Comparison of ENCODE assay signal across 8 cellular contexts in the genomic region with DNA sequence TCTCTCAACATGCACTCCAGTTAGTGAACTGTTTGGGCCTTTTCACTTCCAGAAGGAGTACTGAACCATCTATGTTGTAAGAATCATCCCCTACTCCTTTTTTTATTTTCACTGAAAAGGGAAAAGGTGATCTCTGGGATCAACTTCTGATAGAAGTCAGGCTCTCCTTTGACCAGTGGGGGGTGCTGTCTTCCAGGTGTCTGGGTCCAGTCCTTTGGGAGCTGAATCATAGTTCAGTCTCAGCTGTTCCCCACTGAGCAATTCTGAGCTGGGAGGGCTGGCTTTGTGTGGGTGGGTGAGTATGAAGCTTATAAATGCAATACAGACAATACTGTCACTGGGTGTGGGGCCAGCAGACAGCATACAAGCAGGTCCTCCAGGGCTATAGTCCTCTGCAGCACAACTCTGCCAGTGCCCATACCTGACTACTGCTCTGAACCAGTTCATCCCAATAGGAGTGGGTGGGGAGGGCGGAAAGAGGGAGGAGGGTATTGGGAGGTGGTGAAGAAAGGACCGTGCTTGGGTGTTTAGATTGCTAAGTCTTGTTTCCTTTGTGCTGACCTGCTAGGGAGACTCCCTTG. TPM values are rescaled to one million over a fixed set of nuclear protein-coding genes. Genes with fewer than 3 reads are reported as not detected.
A peak's percentile ranks its signal among the peaks of the same experiment; 100 is the strongest.
DNase-seq lines count a peak whose midpoint lies in the region; ATAC-seq and TF ChIP-seq lines count a peak whose summit lies in the region.

No MANE protein-coding gene starts in this region.

- POLR2A ChIA-PET in activated CD4-positive, alpha-beta memory T cell treated with anti-CD3 and anti-CD28 coated beads for 36 hours (lab: Charles Lee) = interaction anchor here (2.0 kb wide), 1 partner anchor 13 kb away, joined by 7 read pairs; a partner anchor contains a TSS

- H4K91ac ChIP-seq in neuronal stem cell (ENCODE audit: low read depth, low read length, poor library complexity) = no peak overlapping the region

- no CpG with 5 or more reads among the region's 2 CpGs for WGBS in neuronal stem cell (ENCODE audit: extremely low coverage in 2 of 2, insufficient read length in 2 of 2, insufficient replicate concordance in 1 of 2), 2 donors

- intact Hi-C loops in activated CD4-positive, alpha-beta memory T cell treated with anti-CD3 and anti-CD28 coated beads for 36 hours (cut with micrococcal nuclease) = loop anchor here (1.0 to 10.0 kb wide), 4 partner anchors 13 to 332 kb away; no protein-coding TSS in a partner anchor

- no peaks in the 10 kb centered on the region for H3K9me3 Mint-ChIP-seq in activated CD4-positive, alpha-beta memory T cell treated with anti-CD3 and anti-CD28 coated beads for 36 hours
- H3K9me3 Mint-ChIP-seq in type B pancreatic cell = no peaks in the 10 kb centered on the region

- H3K79me1 ChIP-seq in neuronal stem cell (ENCODE audit: low read depth, low read length) = no peaks in the 10 kb centered on the region

- no peak overlapping the region for H2BK5ac ChIP-seq in neuronal stem cell (ENCODE audit: low read length)

- CTCF ChIA-PET in activated CD4-positive, alpha-beta memory T cell treated with anti-CD3 and anti-CD28 coated beads for 36 hours (lab: Charles Lee) = interaction anchor here (0.6 to 3.7 kb wide), 37 partner anchors 10 to 331 kb away, joined by 3 to 68 read pairs (median 4); a partner anchor contains a TSS

- peaks cover 22% of the 10 kb centered on the region for H3K4me1 Mint-ChIP-seq in activated CD4-positive, alpha-beta memory T cell treated with anti-CD3 and anti-CD28 coated beads for 36 hours (ENCODE audit: low read depth)
- peaks cover 6% of the 10 kb centered on the region for H3K4me1 Mint-ChIP-seq in type B pancreatic cell (ENCODE audit: unreplicated experiment)

- DNase-seq in NCI-H748 (lab: John Stamatoyannopoulos, UW; ENCODE audit: unreplicated experiment) = peak; percentile 28
- DNase-seq in NCI-H748 treated with DMSO at 0.1 percent for 48 hours (lab: John Stamatoyannopoulos, UW) = no peak
- peak; percentile 9 for DNase-seq in NCI-H1105 (lab: John Stamatoyannopoulos, UW)
- peak; percentile 88 for DNase-seq in activated CD4-positive, alpha-beta memory T cell treated with anti-CD3 and anti-CD28 coated beads for 36 hours
- peak; percentile 87 for DNase-seq in epithelial cell of prostate (ENCODE audit: low read depth, low spot score)
- peak; percentile 46 for DNase-seq in neuronal stem cell (ENCODE audit: low spot score)
- DNase-seq in type B pancreatic cell (ENCODE audit: extremely low spot score, unreplicated experiment) = no peak

- H3K9me3 ChIP-seq in neuronal stem cell (replicated peaks in 1 of 2; ENCODE audit: control insufficient read depth in 2 of 2, insufficient read depth in 1 of 2, low read depth in 1 of 2, low read length in 2 of 2) = no peaks in the 10 kb centered on the region

- H2AFZ ChIP-seq in neuronal stem cell (ENCODE audit: low read length) = peak overlapping the region; percentile 1

- no peak overlapping the region for H2BK12ac ChIP-seq in neuronal stem cell (ENCODE audit: low read length)

- H3K4me1 ChIP-seq in neuronal stem cell (ENCODE audit: control insufficient read depth in 2 of 2, insufficient read depth in 1 of 2, low read depth in 1 of 2, low read length in 2 of 2) = peaks cover 4 to 12% of the 10 kb centered on the region in 2 donors

- H3K27ac ChIP-seq in epithelial cell of prostate (peak overlapping the region; percentile 40), neuronal stem cell (replicated peaks; ENCODE audit: low read length) (no peak overlapping the region)

- H3K14ac ChIP-seq in neuronal stem cell (ENCODE audit: low read length) = no peak overlapping the region

- H3K36me3 ChIP-seq in neuronal stem cell (replicated peaks in 1 of 2; ENCODE audit: control insufficient read depth in 2 of 2, insufficient read depth in 2 of 2, low read length in 2 of 2) = no peaks in the 10 kb centered on the region

- no peaks in the 10 kb centered on the region for H3K27me3 Mint-ChIP-seq in activated CD4-positive, alpha-beta memory T cell treated with anti-CD3 and anti-CD28 coated beads for 36 hours
- H3K27me3 Mint-ChIP-seq in type B pancreatic cell = peaks cover 5% of the 10 kb centered on the region

- no peaks in the 10 kb centered on the region for H3K36me3 Mint-ChIP-seq in activated CD4-positive, alpha-beta memory T cell treated with anti-CD3 and anti-CD28 coated beads for 36 hours
- H3K36me3 Mint-ChIP-seq in type B pancreatic cell = no peaks in the 10 kb centered on the region

- H3K23ac ChIP-seq in neuronal stem cell (ENCODE audit: low read depth, low read length, poor library complexity) = no peak overlapping the region

- peak overlapping the region; percentile 44 for H3K18ac ChIP-seq in neuronal stem cell (ENCODE audit: low read length)

- H3K4me3 ChIP-seq in neuronal stem cell (ENCODE audit: low read length in 2 of 2) = no peak overlapping the region

- no peak overlapping the region for H3K4me2 ChIP-seq in neuronal stem cell (ENCODE audit: insufficient read depth, low read length, poor library complexity, severe bottlenecking)

- no peak overlapping the region for H2AK5ac ChIP-seq in neuronal stem cell (ENCODE audit: low read depth, low read length)

- H3K9ac ChIP-seq in neuronal stem cell (ENCODE audit: low read depth, low read length, poor library complexity) = no peak overlapping the region

- H3K27ac Mint-ChIP-seq in activated CD4-positive, alpha-beta memory T cell treated with anti-CD3 and anti-CD28 coated beads for 36 hours = no peak overlapping the region
- H3K27ac Mint-ChIP-seq in type B pancreatic cell = no peak overlapping the region

- H3K27me3 ChIP-seq in neuronal stem cell (ENCODE audit: control insufficient read depth in 3 of 3, insufficient read depth in 3 of 3, low read depth in 1 of 3, low read length in 3 of 3) = no peaks in the 10 kb centered on the region

- ATAC-seq in HG02588 (IDR thresholded peaks at IDR 0.05; ENCODE audit: unreplicated experiment) = no peak

- peak; percentile 76 for TF ChIP-seq CTCF in type B pancreatic cell (conservative IDR thresholded peaks at IDR 0.05)

- no peak overlapping the region for H2BK120ac ChIP-seq in neuronal stem cell (ENCODE audit: low read depth, low read length)

- H4K8ac ChIP-seq in neuronal stem cell (ENCODE audit: low read depth, low read length) = no peak overlapping the region

- H2BK15ac ChIP-seq in neuronal stem cell (ENCODE audit: low read length) = no peak overlapping the region

- no peak overlapping the region for H3K4ac ChIP-seq in neuronal stem cell (ENCODE audit: low read length)

- no peak overlapping the region for H3K4me3 Mint-ChIP-seq in activated CD4-positive, alpha-beta memory T cell treated with anti-CD3 and anti-CD28 coated beads for 36 hours
- no peak overlapping the region for H3K4me3 Mint-ChIP-seq in type B pancreatic cell

RNA-seq across cellular contexts. Expression of a gene that starts 12.5 kb away (rescaled TPM):
- 100 to 1,000 TPM; 245 to 251 TPM for total RNA-seq in activated CD4-positive, alpha-beta memory T cell treated with anti-CD3 and anti-CD28 coated beads for 36 hours
- 110 TPM for polyA plus RNA-seq in neuronal stem cell (2013, experiment 1 of 2)
- polyA plus RNA-seq in neuronal stem cell (2013, experiment 2 of 2) = 109 TPM
- total RNA-seq in type B pancreatic cell (ENCODE audit: low replicate concordance) = 136 and 173 TPM in 2 replicates

RNA-seq across cellular contexts. Expression of a gene that starts 48.1 kb away (rescaled TPM):
- total RNA-seq in activated CD4-positive, alpha-beta memory T cell treated with anti-CD3 and anti-CD28 coated beads for 36 hours = 1 to 10 TPM; 1.0 to 1.3 TPM
- polyA plus RNA-seq in neuronal stem cell (2013, experiment 1 of 2) = 40.0 TPM
- polyA plus RNA-seq in neuronal stem cell (2013, experiment 2 of 2) = 41.0 TPM
- total RNA-seq in type B pancreatic cell (ENCODE audit: low replicate concordance) = 23.4 and 35.5 TPM in 2 replicates

Comparison
In these comparisons a context has a peak if more than half of its experiments do, and no peak if none do; other contexts are left out.
1. DNase-seq: peak in NCI-H748 (single experiment), NCI-H1105 (single experiment), activated CD4-positive, alpha-beta memory T cell treated with anti-CD3 and anti-CD28 coated beads for 36 hours (single experiment), epithelial cell of prostate (single experiment) and neuronal stem cell (single experiment); none in NCI-H748 treated with DMSO at 0.1 percent for 48 hours (single experiment) and type B pancreatic cell (single experiment).
2. RNA of a gene that starts 48.1 kb away (total RNA-seq): 23.4 to 35.5 TPM in type B pancreatic cell; 1.0 to 1.3 TPM in activated CD4-positive, alpha-beta memory T cell treated with anti-CD3 and anti-CD28 coated beads for 36 hours; every median in the first group is over 10 times any median in the second.